Comparison of ENCODE assay signal across 9 cellular contexts in the genomic region with DNA sequence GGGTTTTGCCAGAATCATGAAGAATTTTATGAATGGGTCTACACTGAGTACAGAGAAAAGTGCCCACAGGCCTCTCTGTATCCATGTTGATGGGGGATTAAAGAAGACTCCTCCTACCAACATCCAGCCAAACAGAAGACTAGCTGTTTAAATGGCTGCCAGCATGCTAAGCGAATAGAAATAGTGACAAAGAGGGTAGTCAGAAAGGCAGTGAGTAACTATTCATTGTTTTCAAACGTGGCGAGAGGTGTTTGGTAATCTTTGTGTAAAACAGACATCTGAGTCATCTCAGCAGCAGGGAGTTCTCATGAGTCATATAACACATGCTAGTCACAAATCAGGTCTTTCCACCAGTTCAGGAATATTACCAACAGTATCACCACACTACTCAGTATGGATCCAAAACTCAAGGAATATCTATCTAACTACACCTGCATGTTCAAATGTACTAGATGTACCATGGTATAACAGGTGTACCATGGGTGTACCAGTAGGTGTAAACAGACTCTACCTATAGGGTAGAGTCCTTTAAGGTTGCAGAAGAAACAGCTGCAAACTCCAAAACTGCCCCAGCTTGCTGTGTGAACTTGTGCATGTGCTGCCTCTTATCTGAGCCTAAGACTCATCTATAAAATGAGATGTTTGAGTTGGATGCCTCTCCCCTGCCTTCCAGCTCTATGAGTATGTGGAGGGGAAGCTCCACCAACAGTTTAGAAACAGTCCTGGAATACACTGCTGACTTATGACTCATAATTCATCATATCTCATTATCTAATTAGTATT.
A peak's percentile ranks its signal among the peaks of the same experiment; 100 is the strongest.
DNase-seq lines count a peak whose midpoint lies in the region; ATAC-seq and TF ChIP-seq lines count a peak whose summit lies in the region.
"Had no signal": no experiment of that assay in that cellular context is flagged by ENCODE, and none has a peak within 500 bp of the region (broad histone marks: within the 10 kb centered on the region; RNA-seq: fewer than 3 reads in every experiment).

No MANE protein-coding gene starts in this region.

- H3K27me3 Mint-ChIP-seq in type B pancreatic cell, result no peaks in the 10 kb centered on the region
- H3K27me3 Mint-ChIP-seq: B cell had no signal

- peak overlapping the region; percentile 64 for H3K9ac ChIP-seq in PC-3 (ENCODE audit: low read length)

- ATAC-seq in PC-3 (peak; percentile 90), sciatic nerve (no peak)

- H3K36me3 Mint-ChIP-seq in type B pancreatic cell, result no peaks in the 10 kb centered on the region

- 0 out of 2 replicates have a peak overlapping the region, but pooled peaks have one; percentile 19 for H2AFZ ChIP-seq in PC-3 (ENCODE audit: low read length)

- 8 to 17% methylated on average over 3 of the region's 3 CpGs for WGBS in esophagus squamous epithelium, 2 donors

- H3K4me1 ChIP-seq in PC-3 (ENCODE audit: insufficient read depth, low read length) (peaks cover 29% of the 10 kb centered on the region), esophagus squamous epithelium (peaks cover 8 to 16% (median 11%) of the 10 kb centered on the region in 3 donors)

- no peaks in the 10 kb centered on the region for H4K20me1 ChIP-seq in PC-3 (ENCODE audit: low read length)

- peak overlapping the region; percentile 33; the same call in 1 of the 2 replicates for H3K4me3 ChIP-seq in PC-3 (ENCODE audit: low read length)
- H3K4me3 ChIP-seq in esophagus squamous epithelium, result no peak overlapping the region
- no peak overlapping the region for H3K4me3 ChIP-seq in skin epidermis

- H3K27ac Mint-ChIP-seq in type B pancreatic cell, result no peak overlapping the region
- H3K27ac Mint-ChIP-seq: B cell had no signal

- H3K79me2 ChIP-seq in PC-3 (ENCODE audit: low read length), result no peaks in the 10 kb centered on the region

- H3K4me3 Mint-ChIP-seq in type B pancreatic cell, result no peak overlapping the region
- H3K4me3 Mint-ChIP-seq: B cell had no signal

- intact Hi-C loops in PC-3 (cut with micrococcal nuclease), result loop anchor here (5.0 kb wide), 1 partner anchor 55 kb away; no protein-coding TSS in a partner anchor
- intact Hi-C loops in esophagus squamous epithelium (cut with DNase I), result no loop called here
- intact Hi-C loops in sciatic nerve (cut with DNase I), result loop anchor here (5.0 kb wide), 1 partner anchor 1340 kb away; no protein-coding TSS in a partner anchor

- no peaks in the 10 kb centered on the region for H3K36me3 ChIP-seq in PC-3 (ENCODE audit: low read depth, low read length)
- H3K36me3 ChIP-seq in esophagus squamous epithelium, result no peaks in the 10 kb centered on the region

- DNase-seq in NK-92 treated with Interleukin-12 subunit alpha and Interleukin-12 subunit beta, amount 100 ng/mL, for 24 hours (lab: John Stamatoyannopoulos, UW), result peak; percentile 13
- DNase-seq in NK-92 (lab: John Stamatoyannopoulos, UW; ENCODE audit: unreplicated experiment) (no peak), PC-3 (peak; percentile 97), esophagus squamous epithelium (lab: John Stamatoyannopoulos, UW) (no peak), sciatic nerve (ENCODE audit: low spot score) (no peak), substantia nigra (lab: John Stamatoyannopoulos, UW) (no peak), type B pancreatic cell (ENCODE audit: extremely low spot score, unreplicated experiment) (no peak)

- no peak for TF ChIP-seq POLR2A in esophagus squamous epithelium (IDR thresholded peaks at IDR 0.05)

- H3K9me3 ChIP-seq in PC-3 (ENCODE audit: low read length) (no peaks in the 10 kb centered on the region), esophagus squamous epithelium (no peaks in the 10 kb centered on the region)

- no peaks in the 10 kb centered on the region for H3F3A ChIP-seq in PC-3 (ENCODE audit: low read length, unreplicated experiment)

- H3K4me1 Mint-ChIP-seq in type B pancreatic cell (ENCODE audit: unreplicated experiment), result no peaks in the 10 kb centered on the region

- H3K9me2 ChIP-seq in PC-3 (replicated peaks; ENCODE audit: low read length), result no peaks in the 10 kb centered on the region

- CTCF ChIA-PET in PC-3 (lab: Charles Lee), result no interaction called here

- POLR2A ChIA-PET in PC-3 (lab: Charles Lee; ENCODE audit: unreplicated experiment), result interaction anchor here (0.7 kb wide), 1 partner anchor 69 kb away, joined by 3 read pairs; no protein-coding TSS in a partner anchor

- no peaks in the 10 kb centered on the region for H3K9me3 Mint-ChIP-seq in type B pancreatic cell

- H3K27ac ChIP-seq in PC-3 (ENCODE audit: low read length) (peak overlapping the region; percentile 98), esophagus squamous epithelium (peak overlapping the region; percentile 47 to 74 (median 70)), skin epidermis (peak overlapping the region in 15 of 21 experiments; percentile 12 to 77 (median 51)), substantia nigra (ENCODE audit: low read depth, low read length, poor library complexity, severe bottlenecking) (no peak overlapping the region)

- H3K27me3 ChIP-seq in PC-3 (ENCODE audit: low read length), result no peaks in the 10 kb centered on the region
- H3K27me3 ChIP-seq in esophagus squamous epithelium, result no peaks in the 10 kb centered on the region

- H3K4me2 ChIP-seq in PC-3 (ENCODE audit: low read length), result peak overlapping the region; percentile 77

- TF ChIP-seq CTCF in PC-3 (conservative IDR thresholded peaks at IDR 0.05; ENCODE audit: low read depth, low read length) (no peak), esophagus squamous epithelium (IDR thresholded peaks at IDR 0.05) (no peak), type B pancreatic cell (conservative IDR thresholded peaks at IDR 0.05) (no peak)

- no TSS peak for BruUV-seq in PC-3 (replicated peaks; lab: Mats Ljungman, UMichigan)

Comparison
In these comparisons a context has a peak if more than half of its experiments do, and no peak if none do; other contexts are left out.
1. DNase-seq: peak in NK-92 treated with Interleukin-12 subunit alpha and Interleukin-12 subunit beta, amount 100 ng/mL, for 24 hours (single experiment) and PC-3 (single experiment); none in NK-92 (single experiment), esophagus squamous epithelium (single experiment), sciatic nerve (single experiment), substantia nigra (0 of 49) and type B pancreatic cell (single experiment).